1 cellular context compared by ENCODE assay signal in genomic region chr22:47645450-47645914, GRCh38.
TF ChIP-seq lines count a peak whose summit lies in the region.

No MANE protein-coding gene starts in this region.

TF ChIP-seq in K562, 482 proteins besides CTCF, POLR2A, EP300 and RAD21 (continued from another document and continues in another):
- TF ChIP-seq E2F1 (CRISPR knock-in tag; IDR thresholded peaks at IDR 0.05), result no peak
- peak; percentile 93 for TF ChIP-seq SOX6 (IDR thresholded peaks at IDR 0.05)
- TF ChIP-seq THRB (CRISPR knock-in tag; conservative IDR thresholded peaks at IDR 0.05), result no peak
- no peak for TF ChIP-seq ZNF740 (CRISPR knock-in tag; IDR thresholded peaks at IDR 0.05)
- TF ChIP-seq ZNF740 (tag; IDR thresholded peaks at IDR 0.05), result no peak
- TF ChIP-seq SRSF7 (optimal IDR thresholded peaks at IDR 0.05; ENCODE audit: low read depth, low read length), result no peak
- TF ChIP-seq POLR2AphosphoS5 (IDR thresholded peaks at IDR 0.05; ENCODE audit: control insufficient read depth, insufficient read depth, low read depth, low read length), result no peak
- TF ChIP-seq TCFL5 (CRISPR knock-in tag; conservative IDR thresholded peaks at IDR 0.05), result no peak
- 0 out of 2 replicates have a peak, but pooled peaks have one; percentile 5 for TF ChIP-seq ZSCAN32 (CRISPR knock-in tag; IDR thresholded peaks at IDR 0.05)
- no peak for TF ChIP-seq XRCC3 (IDR thresholded peaks at IDR 0.05)
- TF ChIP-seq MAFF (IDR thresholded peaks at IDR 0.05; ENCODE audit: low read length), result no peak
- no peak for TF ChIP-seq MAFG (tag; conservative IDR thresholded peaks at IDR 0.05)
- TF ChIP-seq HSF4 (CRISPR knock-in tag; IDR thresholded peaks at IDR 0.05; ENCODE audit: borderline replicate concordance), result no peak
- TF ChIP-seq NFE2L1 (tag; IDR thresholded peaks at IDR 0.05; ENCODE audit: borderline replicate concordance, low read depth), result no peak; the same call in 1 of the 2 replicates
- no peak for TF ChIP-seq GATA2 (CRISPR knock-in tag; IDR thresholded peaks at IDR 0.05)
- TF ChIP-seq RNF219 (CRISPR knock-in tag; IDR thresholded peaks at IDR 0.05), result no peak
- no peak for TF ChIP-seq ZNF174 (CRISPR knock-in tag; IDR thresholded peaks at IDR 0.05)
- peak; percentile 74 for TF ChIP-seq ATF4 (CRISPR knock-in tag; IDR thresholded peaks at IDR 0.05)
- TF ChIP-seq ZNF197 (CRISPR knock-in tag; IDR thresholded peaks at IDR 0.05; ENCODE audit: low read depth), result no peak
- no peak for TF ChIP-seq SNRNP70 (optimal IDR thresholded peaks at IDR 0.05; ENCODE audit: low read depth, low read length)
- TF ChIP-seq SRSF3 (IDR thresholded peaks at IDR 0.05; ENCODE audit: insufficient read depth, low read length), result no peak
- TF ChIP-seq MAX (CRISPR knock-in tag; IDR thresholded peaks at IDR 0.05), result no peak
- TF ChIP-seq CBX1 (IDR thresholded peaks at IDR 0.05; ENCODE audit: low read depth), result no peak
- TF ChIP-seq JUND (IDR thresholded peaks at IDR 0.05; ENCODE audit: borderline replicate concordance, low read depth, low read length), result peak; percentile 96
- peak; percentile 92 for TF ChIP-seq JUND (tag; IDR thresholded peaks at IDR 0.05; ENCODE audit: borderline replicate concordance, low read depth, low read length)
- no peak for TF ChIP-seq PREB (CRISPR knock-in tag; IDR thresholded peaks at IDR 0.05)
- no peak for TF ChIP-seq BDP1 (IDR thresholded peaks at IDR 0.05; ENCODE audit: insufficient read depth, insufficient read length)
- no peak for TF ChIP-seq ZBTB17 (CRISPR knock-in tag; IDR thresholded peaks at IDR 0.05)
- no peak for TF ChIP-seq ZNF384 (IDR thresholded peaks at IDR 0.05; ENCODE audit: low read depth, low read length)
- TF ChIP-seq GMEB1 (CRISPR knock-in tag; IDR thresholded peaks at IDR 0.05), result no peak
- TF ChIP-seq MNT (conservative IDR thresholded peaks at IDR 0.05), result peak in 1 of 2 experiments; percentile 45; a peak in 2 of 4 replicates
- TF ChIP-seq SREBF1 (IDR thresholded peaks at IDR 0.05; ENCODE audit: borderline replicate concordance, low read depth, low read length), result no peak
- TF ChIP-seq TARDBP (IDR thresholded peaks at IDR 0.05), result no peak
- TF ChIP-seq ZNF668 (CRISPR knock-in tag; IDR thresholded peaks at IDR 0.05), result no peak
- TF ChIP-seq ZNF449 (CRISPR knock-in tag; IDR thresholded peaks at IDR 0.05), result no peak
- peak; percentile 90 for TF ChIP-seq JUN (IDR thresholded peaks at IDR 0.05; ENCODE audit: borderline replicate concordance, low read depth, low read length)
- TF ChIP-seq JUN (CRISPR knock-in tag; IDR thresholded peaks at IDR 0.05; ENCODE audit: borderline replicate concordance), result no peak
- no peak for TF ChIP-seq BCL6 (CRISPR knock-in tag; IDR thresholded peaks at IDR 0.05)
- no peak for TF ChIP-seq ZNF79 (CRISPR knock-in tag; IDR thresholded peaks at IDR 0.05; ENCODE audit: low read depth)
- TF ChIP-seq TCF7L2 (IDR thresholded peaks at IDR 0.05; ENCODE audit: low read depth, low read length), result no peak
- TF ChIP-seq NRF1 (conservative IDR thresholded peaks at IDR 0.05 in 1 of 2, IDR thresholded peaks at IDR 0.05 in 1 of 2), result no peak
- TF ChIP-seq CTBP1 (IDR thresholded peaks at IDR 0.05; ENCODE audit: borderline replicate concordance), result peak; percentile 68; the same call in 1 of the 2 replicates
- TF ChIP-seq TAF7 (tag; IDR thresholded peaks at IDR 0.05), result no peak
- TF ChIP-seq SMARCC2 (IDR thresholded peaks at IDR 0.05; ENCODE audit: low read depth), result no peak
- no peak for TF ChIP-seq NEUROD1 (IDR thresholded peaks at IDR 0.05; ENCODE audit: borderline replicate concordance, low read depth, low read length, partially characterized antibody)
- no peak for TF ChIP-seq ELF2 (CRISPR knock-in tag; IDR thresholded peaks at IDR 0.05)
- no peak for TF ChIP-seq FOXJ2 (tag; IDR thresholded peaks at IDR 0.05)
- no peak for TF ChIP-seq NFATC3 (IDR thresholded peaks at IDR 0.05)
- peak; percentile 57 for TF ChIP-seq MEIS2 (IDR thresholded peaks at IDR 0.05; ENCODE audit: partially characterized antibody)
- no peak for TF ChIP-seq ZNF324 (CRISPR knock-in tag; IDR thresholded peaks at IDR 0.05)
- no peak for TF ChIP-seq GABPB1 (CRISPR knock-in tag; IDR thresholded peaks at IDR 0.05)
- TF ChIP-seq KLF10 (CRISPR knock-in tag; IDR thresholded peaks at IDR 0.05), result no peak
- TF ChIP-seq SMARCE1 (IDR thresholded peaks at IDR 0.05), result peak; percentile 46; the same call in 1 of the 2 replicates
- no peak for TF ChIP-seq SMARCA5 (IDR thresholded peaks at IDR 0.05)
- peak; percentile 63 for TF ChIP-seq USF2 (CRISPR knock-in tag; IDR thresholded peaks at IDR 0.05)
- no peak for TF ChIP-seq FOS (IDR thresholded peaks at IDR 0.05; ENCODE audit: extremely low read depth, insufficient read length)
- no peak for TF ChIP-seq MITF (IDR thresholded peaks at IDR 0.05)
- no peak for TF ChIP-seq EZH2 (IDR thresholded peaks at IDR 0.05; ENCODE audit: borderline replicate concordance, low read depth, low read length)
- TF ChIP-seq ZNF778 (CRISPR knock-in tag; IDR thresholded peaks at IDR 0.05), result no peak
- peak; percentile 85 for TF ChIP-seq MYC (IDR thresholded peaks at IDR 0.05; ENCODE audit: low read depth, low read length)
- TF ChIP-seq MYC (CRISPR knock-in tag; IDR thresholded peaks at IDR 0.05; ENCODE audit: borderline replicate concordance, low read depth), result no peak
- no peak for TF ChIP-seq HIVEP1 (CRISPR knock-in tag; IDR thresholded peaks at IDR 0.05)
